Comparison of ENCODE assay signal across 8 cellular contexts in the genomic region with DNA sequence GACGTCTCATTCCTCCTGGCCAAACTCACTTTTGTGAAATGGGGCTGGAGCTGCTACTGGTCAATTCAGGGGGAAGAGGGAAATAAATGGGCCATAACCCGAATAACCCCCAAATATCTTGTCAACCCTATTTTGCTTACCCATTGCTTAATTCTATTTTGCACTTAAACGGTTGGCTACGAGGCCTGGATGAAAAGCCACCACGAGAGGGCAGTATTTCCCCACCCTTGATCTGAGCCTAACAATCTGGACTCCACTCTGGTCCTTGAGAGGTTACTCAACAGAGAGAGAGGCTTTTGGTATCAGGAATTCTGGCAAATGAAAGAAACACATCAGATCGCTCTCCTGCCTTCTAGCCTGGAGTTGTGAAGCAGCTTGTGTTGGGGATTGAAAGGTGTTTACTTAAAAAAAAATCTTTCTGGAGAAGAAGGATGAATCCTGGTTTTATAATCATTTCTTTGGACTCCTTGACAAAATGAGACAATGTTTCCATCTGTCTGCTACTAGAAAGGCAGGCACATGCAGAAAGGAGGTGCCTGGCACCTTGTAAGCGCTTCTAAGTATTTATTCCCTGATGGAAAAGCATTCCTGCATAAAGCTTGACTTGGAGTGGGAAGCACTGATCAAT. TPM values are rescaled to one million over a fixed set of nuclear protein-coding genes. Genes with fewer than 3 reads are reported as not detected.
DNase-seq lines count a peak whose midpoint lies in the region; ATAC-seq, FAIRE-seq and TF ChIP-seq lines count a peak whose summit lies in the region.

No MANE protein-coding gene starts in this region.

- peak; percentile 15 for FAIRE-seq in RCC 7860 (lab: Jason Lieb, UNC)

- intact Hi-C loops in activated T-helper 1 cell treated with anti-CD3 and anti-CD28 coated beads, Interleukin-12 subunit alpha, Interleukin-12 subunit beta, Interleukin-2, Interleukin-4 antibody, amounts not matched to agents 30 ng/mL and 10 ng/mL and 1 ng/mL, durations not matched to agents 14 hours and 24 hours and 36 hours (cut with micrococcal nuclease), result loop anchor here (1.0 to 5.0 kb wide), 3 partner anchors 155 to 625 kb away; no protein-coding TSS in a partner anchor
- intact Hi-C loops in thyroid gland (cut with DNase I), result no loop called here

- no peak overlapping the region for H3K27ac Mint-ChIP-seq in activated T-helper 1 cell treated with anti-CD3 and anti-CD28 coated beads, Interleukin-12 subunit alpha, Interleukin-12 subunit beta, Interleukin-2, Interleukin-4 antibody, amounts not matched to agents 30 ng/mL and 10 ng/mL and 1 ng/mL, durations not matched to agents 14 hours and 24 hours and 36 hours

- no peaks in the 10 kb centered on the region for H3K9me3 Mint-ChIP-seq in activated T-helper 1 cell treated with anti-CD3 and anti-CD28 coated beads, Interleukin-12 subunit alpha, Interleukin-12 subunit beta, Interleukin-2, Interleukin-4 antibody, amounts not matched to agents 30 ng/mL and 10 ng/mL and 1 ng/mL, durations not matched to agents 14 hours and 24 hours and 36 hours

- DNase-seq in EL (peak; percentile 69), Kasumi-1 (lab: John Stamatoyannopoulos, UW) (peak; percentile 65 to 76), RCC 7860 (ENCODE audit: low spot score) (peak; percentile 39), fibroblast of pulmonary artery (ENCODE audit: low read depth) (peak; percentile 86), nucleus accumbens (lab: John Stamatoyannopoulos, UW) (peak in 49 of 56 donors; percentile 4 to 89 (median 44)), thyroid gland (peak; percentile 83 to 86)
- DNase-seq in activated T-helper 1 cell treated with anti-CD3 and anti-CD28 coated beads, Interleukin-12 subunit alpha, Interleukin-12 subunit beta, Interleukin-2, Interleukin-4 antibody, amounts not matched to agents 30 ng/mL and 10 ng/mL and 1 ng/mL, durations not matched to agents 14 hours and 24 hours and 36 hours (ENCODE audit: low spot score), result peak; percentile 22

- peaks cover 9% of the 10 kb centered on the region for H3K27me3 Mint-ChIP-seq in activated T-helper 1 cell treated with anti-CD3 and anti-CD28 coated beads, Interleukin-12 subunit alpha, Interleukin-12 subunit beta, Interleukin-2, Interleukin-4 antibody, amounts not matched to agents 30 ng/mL and 10 ng/mL and 1 ng/mL, durations not matched to agents 14 hours and 24 hours and 36 hours (ENCODE audit: insufficient read depth)

- no peaks in the 10 kb centered on the region for H3K27me3 ChIP-seq in thyroid gland

- H3K9me3 ChIP-seq in thyroid gland, result no peaks in the 10 kb centered on the region

- TF ChIP-seq POLR2A in thyroid gland (IDR thresholded peaks at IDR 0.05), result no peak

- H3K4me1 Mint-ChIP-seq in activated T-helper 1 cell treated with anti-CD3 and anti-CD28 coated beads, Interleukin-12 subunit alpha, Interleukin-12 subunit beta, Interleukin-2, Interleukin-4 antibody, amounts not matched to agents 30 ng/mL and 10 ng/mL and 1 ng/mL, durations not matched to agents 14 hours and 24 hours and 36 hours (ENCODE audit: low read depth), result no peaks in the 10 kb centered on the region

- no peak overlapping the region for H3K4me3 ChIP-seq in fibroblast of pulmonary artery (replicated peaks; ENCODE audit: low read depth, low read length)
- H3K4me3 ChIP-seq in thyroid gland (replicated peaks in 1 of 3), result no peak overlapping the region

- 18 to 23% methylated on average over 7 of the region's 7 CpGs for WGBS in thyroid gland, 2 donors

- TF ChIP-seq CTCF in fibroblast of pulmonary artery (IDR thresholded peaks at IDR 0.05; ENCODE audit: low read length, missing control alignments) (peak; percentile 96), thyroid gland (IDR thresholded peaks at IDR 0.05) (peak; percentile 70 to 92 (median 86))

- no peaks in the 10 kb centered on the region for H3K4me1 ChIP-seq in thyroid gland

- no peak overlapping the region for H3K4me3 Mint-ChIP-seq in activated T-helper 1 cell treated with anti-CD3 and anti-CD28 coated beads, Interleukin-12 subunit alpha, Interleukin-12 subunit beta, Interleukin-2, Interleukin-4 antibody, amounts not matched to agents 30 ng/mL and 10 ng/mL and 1 ng/mL, durations not matched to agents 14 hours and 24 hours and 36 hours

- ATAC-seq in HG03280 (IDR thresholded peaks at IDR 0.05; ENCODE audit: unreplicated experiment), result no peak

- H3K36me3 ChIP-seq in thyroid gland, result no peaks in the 10 kb centered on the region

- no peak overlapping the region for H3K27ac ChIP-seq in thyroid gland

- H3K36me3 Mint-ChIP-seq in activated T-helper 1 cell treated with anti-CD3 and anti-CD28 coated beads, Interleukin-12 subunit alpha, Interleukin-12 subunit beta, Interleukin-2, Interleukin-4 antibody, amounts not matched to agents 30 ng/mL and 10 ng/mL and 1 ng/mL, durations not matched to agents 14 hours and 24 hours and 36 hours (ENCODE audit: low read depth), result no peaks in the 10 kb centered on the region

RNA-seq across cellular contexts. Expression of gene FBXO21, which starts 22.4 kb away (rescaled TPM):
- total RNA-seq in activated T-helper 1 cell treated with anti-CD3 and anti-CD28 coated beads, Interleukin-12 subunit alpha, Interleukin-12 subunit beta, Interleukin-2, Interleukin-4 antibody, amounts not matched to agents 30 ng/mL and 10 ng/mL and 1 ng/mL, durations not matched to agents 14 hours and 24 hours and 36 hours, result 24.8 and 25.2 TPM in 2 replicates
- total RNA-seq in thyroid gland, result 100 to 1,000 TPM in 3 of 4 donors, 10 to 100 TPM in 1; 90.6 to 298 (median 196) TPM

Comparison
In these comparisons a context has a peak if more than half of its experiments do, and no peak if none do; other contexts are left out.
1. DNase-seq: peak in every context shown above with its lines; median percentile 86 in fibroblast of pulmonary artery; 84 in thyroid gland; 70 in Kasumi-1; 69 in EL; 44 in nucleus accumbens; 39 in RCC 7860; 22 in activated T-helper 1 cell treated with anti-CD3 and anti-CD28 coated beads, Interleukin-12 subunit alpha, Interleukin-12 subunit beta, Interleukin-2, Interleukin-4 antibody, amounts not matched to agents 30 ng/mL and 10 ng/mL and 1 ng/mL, durations not matched to agents 14 hours and 24 hours and 36 hours.